Comparison of ENCODE assay signal across 18 cellular contexts in genomic region chr5:150407097-150407720, GRCh38. TPM values are rescaled to one million over a fixed set of nuclear protein-coding genes. Genes with fewer than 3 reads are reported as not detected.
DNase-seq lines count a peak whose midpoint lies in the region; ATAC-seq and TF ChIP-seq lines count a peak whose summit lies in the region.
"Had no signal": no experiment of that assay in that cellular context is flagged by ENCODE, and none has a peak within 500 bp of the region (broad histone marks: within the 10 kb centered on the region; RNA-seq: fewer than 3 reads in every experiment).

No MANE protein-coding gene starts in this region.

- H3K9me3 Mint-ChIP-seq in activated T-cell treated with anti-CD3 and anti-CD28 coated beads, Interleukin-2, amount 50 U/mL, for 72 hours = no peaks in the 10 kb centered on the region
- H3K9me3 Mint-ChIP-seq in effector memory CD8-positive, alpha-beta T cell = no peaks in the 10 kb centered on the region
- no peaks in the 10 kb centered on the region for H3K9me3 Mint-ChIP-seq in osteocyte (ENCODE audit: unreplicated experiment)
- H3K9me3 Mint-ChIP-seq: activated CD4-positive, alpha-beta memory T cell treated with anti-CD3 and anti-CD28 coated beads for 36 hours had no signal

- peak overlapping the region; percentile 76 for H3K27ac Mint-ChIP-seq in activated T-cell treated with anti-CD3 and anti-CD28 coated beads, Interleukin-2, amount 50 U/mL, for 72 hours
- H3K27ac Mint-ChIP-seq in effector memory CD8-positive, alpha-beta T cell = peak overlapping the region; percentile 100
- H3K27ac Mint-ChIP-seq in osteocyte (ENCODE audit: unreplicated experiment) = no peak overlapping the region
- H3K27ac Mint-ChIP-seq: activated CD4-positive, alpha-beta memory T cell treated with anti-CD3 and anti-CD28 coated beads for 36 hours had no signal

- H3K9me3 ChIP-seq in HEK293 (ENCODE audit: control insufficient read depth, insufficient read depth, low read depth, low read length) (no peaks in the 10 kb centered on the region), thymus (ENCODE audit: control insufficient read depth) (no peaks in the 10 kb centered on the region)

- TF ChIP-seq CTCF in HEK293 (tag by site-specific recombination; IDR thresholded peaks at IDR 0.05) (no peak), osteocyte (IDR thresholded peaks at IDR 0.05) (no peak)

- CTCF ChIA-PET in HEK293 (lab: Yijun Ruan, JAX) = interaction anchor here (0.6 kb wide), 1 partner anchor 725 kb away, joined by 3 read pairs; no protein-coding TSS in a partner anchor

- 95% methylated on average over 13 of the region's 13 CpGs for WGBS in thymus

- ATAC-seq in activated T-cell treated with anti-CD3 and anti-CD28 coated beads, Interleukin-2, amount 50 U/mL, for 72 hours (replicated peaks in 1 of 2) = no peak
- ATAC-seq in effector memory CD8-positive, alpha-beta T cell (replicated peaks) = no peak
- ATAC-seq in GM21717 (IDR thresholded peaks at IDR 0.05; ENCODE audit: unreplicated experiment) (no peak), HG02763 (IDR thresholded peaks at IDR 0.05; ENCODE audit: unreplicated experiment) (no peak)
- ATAC-seq: stimulated activated naive CD8-positive, alpha-beta T cell treated with anti-CD3 and anti-CD28 coated beads, Interleukin-15, Interleukin-2, amounts not matched to agents 100 U/mL and 50 U/mL, for 24 hours had no signal

- POLR2A ChIA-PET in HEK293 (lab: Yijun Ruan, JAX) = no interaction called here

- no peaks in the 10 kb centered on the region for H3K27me3 ChIP-seq in thymus (ENCODE audit: control insufficient read depth, insufficient read depth)

- H3K4me1 ChIP-seq in HEK293 (ENCODE audit: control insufficient read depth, insufficient read depth, low read length) = peaks cover 3% of the 10 kb centered on the region; the same call in 1 of the 2 replicates
- no peaks in the 10 kb centered on the region for H3K4me1 ChIP-seq in thymus (ENCODE audit: control insufficient read depth, insufficient read depth, low read length)

- peaks cover 31% of the 10 kb centered on the region for H3K4me1 Mint-ChIP-seq in activated T-cell treated with anti-CD3 and anti-CD28 coated beads, Interleukin-2, amount 50 U/mL, for 72 hours (ENCODE audit: low read depth)
- peaks cover 33 to 36% of the 10 kb centered on the region in 2 donors for H3K4me1 Mint-ChIP-seq in effector memory CD8-positive, alpha-beta T cell (ENCODE audit: low read depth in 2 of 2)
- H3K4me1 Mint-ChIP-seq in osteocyte (ENCODE audit: unreplicated experiment) = peaks cover 5% of the 10 kb centered on the region

- DNase-seq in activated T-cell treated with anti-CD3 and anti-CD28 coated beads, Interleukin-2, amount 50 U/mL, for 72 hours = no peak
- DNase-seq in activated T-cell treated with anti-CD3 and anti-CD28 coated beads, Interleukin-2, amount 50 U/mL, for 1 hour = no peak
- DNase-seq in effector memory CD8-positive, alpha-beta T cell = no peak
- DNase-seq in osteocyte (ENCODE audit: extremely low spot score, unreplicated experiment) = no peak
- DNase-seq: activated CD4-positive, alpha-beta memory T cell treated with anti-CD3 and anti-CD28 coated beads for 36 hours; activated effector memory CD4-positive, alpha-beta T cell treated with Interleukin-2 at 50 U/mL for 16 hours; GF-D8; KBM-7; NCI-H1048; stimulated activated naive CD8-positive, alpha-beta T cell treated with anti-CD3 and anti-CD28 coated beads, Interleukin-15, Interleukin-2, amounts not matched to agents 100 U/mL and 50 U/mL, for 24 hours; SW 1271 had no signal

- no peaks in the 10 kb centered on the region for H3K27me3 Mint-ChIP-seq in activated T-cell treated with anti-CD3 and anti-CD28 coated beads, Interleukin-2, amount 50 U/mL, for 72 hours (ENCODE audit: low read depth)
- H3K27me3 Mint-ChIP-seq in effector memory CD8-positive, alpha-beta T cell = no peaks in the 10 kb centered on the region
- H3K27me3 Mint-ChIP-seq in osteocyte (ENCODE audit: unreplicated experiment) = no peaks in the 10 kb centered on the region
- H3K27me3 Mint-ChIP-seq: activated CD4-positive, alpha-beta memory T cell treated with anti-CD3 and anti-CD28 coated beads for 36 hours had no signal

- peaks cover 0 to 12% of the 10 kb centered on the region in 2 experiments; a peak in 1 of 3 replicates for H3K36me3 ChIP-seq in HEK293 (ENCODE audit: control insufficient read depth in 2 of 2, insufficient read depth in 1 of 2, low read length in 2 of 2)
- peaks cover 38% of the 10 kb centered on the region for H3K36me3 ChIP-seq in thymus (ENCODE audit: control insufficient read depth, insufficient read depth)

- no peak overlapping the region for H3K4me3 ChIP-seq in HEK293 (ENCODE audit: low read depth, low read length)
- H3K4me3 ChIP-seq in thymus (ENCODE audit: low read length) = no peak overlapping the region

- no peak overlapping the region for H3K27ac ChIP-seq in HEK293 (ENCODE audit: extremely low read depth, low read depth, low read length)
- peak overlapping the region; percentile 42 for H3K27ac ChIP-seq in thymus (ENCODE audit: low read depth)
- H3K27ac ChIP-seq: RWPE1 had no signal

- H3K4me3 Mint-ChIP-seq in activated T-cell treated with anti-CD3 and anti-CD28 coated beads, Interleukin-2, amount 50 U/mL, for 72 hours = no peak overlapping the region
- H3K4me3 Mint-ChIP-seq in effector memory CD8-positive, alpha-beta T cell = peak overlapping the region; percentile 98 to 100
- H3K4me3 Mint-ChIP-seq in osteocyte (ENCODE audit: unreplicated experiment) = no peak overlapping the region
- H3K4me3 Mint-ChIP-seq: activated CD4-positive, alpha-beta memory T cell treated with anti-CD3 and anti-CD28 coated beads for 36 hours had no signal

- H3K36me3 Mint-ChIP-seq in activated T-cell treated with anti-CD3 and anti-CD28 coated beads, Interleukin-2, amount 50 U/mL, for 72 hours (ENCODE audit: insufficient read depth in 2 of 2) = peaks cover 1 to 7% of the 10 kb centered on the region in 2 donors
- peaks cover 100% of the 10 kb centered on the region for H3K36me3 Mint-ChIP-seq in effector memory CD8-positive, alpha-beta T cell (ENCODE audit: insufficient read depth)
- no peaks in the 10 kb centered on the region for H3K36me3 Mint-ChIP-seq in osteocyte (ENCODE audit: unreplicated experiment)

TF ChIP-seq in HEK293, 187 proteins besides CTCF, POLR2A, EP300 and RAD21 (continues in another document):
- TF ChIP-seq ATF2 (tag by site-specific recombination; IDR thresholded peaks at IDR 0.05; ENCODE audit: low read depth) (no peak), BCL11A (tag by site-specific recombination; IDR thresholded peaks at IDR 0.05; ENCODE audit: low read depth) (no peak), ZNF645 (tag by site-specific recombination; IDR thresholded peaks at IDR 0.05) (no peak), ZNF2 (tag by site-specific recombination; IDR thresholded peaks at IDR 0.05) (no peak), ZNF416 (tag by site-specific recombination; IDR thresholded peaks at IDR 0.05) (no peak), ZIC2 (tag by site-specific recombination; IDR thresholded peaks at IDR 0.05) (no peak), ZBTB17 (tag by site-specific recombination; IDR thresholded peaks at IDR 0.05) (peak; percentile 69), ZNF341 (tag by site-specific recombination; IDR thresholded peaks at IDR 0.05; ENCODE audit: low read depth) (peak; percentile 70), ZNF311 (tag by site-specific recombination; IDR thresholded peaks at IDR 0.05; ENCODE audit: borderline replicate concordance) (no peak)
- TF ChIP-seq, protein P1, sequence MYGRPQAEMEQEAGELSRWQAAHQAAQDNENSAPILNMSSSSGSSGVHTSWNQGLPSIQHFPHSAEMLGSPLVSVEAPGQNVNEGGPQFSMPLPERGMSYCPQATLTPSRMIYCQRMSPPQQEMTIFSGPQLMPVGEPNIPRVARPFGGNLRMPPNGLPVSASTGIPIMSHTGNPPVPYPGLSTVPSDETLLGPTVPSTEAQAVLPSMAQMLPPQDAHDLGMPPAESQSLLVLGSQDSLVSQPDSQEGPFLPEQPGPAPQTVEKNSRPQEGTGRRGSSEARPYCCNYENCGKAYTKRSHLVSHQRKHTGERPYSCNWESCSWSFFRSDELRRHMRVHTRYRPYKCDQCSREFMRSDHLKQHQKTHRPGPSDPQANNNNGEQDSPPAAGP (tag by site-specific recombination; IDR thresholded peaks at IDR 0.05) = no peak

RNA-seq across cellular contexts. Expression of gene CD74, which starts 5.5 kb away (rescaled TPM):
- total RNA-seq in activated T-cell treated with anti-CD3 and anti-CD28 coated beads, Interleukin-2, amount 50 U/mL, for 72 hours = 100 to 1,000 TPM; 363 to 455 TPM
- 2,730 TPM for polyA plus RNA-seq in thymus
- not detected in 2 replicates for total RNA-seq in osteocyte
- total RNA-seq: chondrocyte had no signal
- polyA plus RNA-seq: neural cell had no signal

RNA-seq across cellular contexts. Expression of gene RPS14, which starts 42.3 kb away (rescaled TPM):
- 1,000 to 10,000 TPM; 2,954 to 3,917 TPM for total RNA-seq in activated T-cell treated with anti-CD3 and anti-CD28 coated beads, Interleukin-2, amount 50 U/mL, for 72 hours
- 4,031 TPM for polyA plus RNA-seq in thymus
- 1,748 and 1,798 TPM in 2 replicates for total RNA-seq in osteocyte

RNA-seq across cellular contexts. Expression of gene TCOF1, which starts 49.7 kb away (rescaled TPM):
- 10 to 100 TPM; 55.5 to 62.3 TPM for total RNA-seq in activated T-cell treated with anti-CD3 and anti-CD28 coated beads, Interleukin-2, amount 50 U/mL, for 72 hours
- polyA plus RNA-seq in thymus = 17.7 TPM
- total RNA-seq in osteocyte = 28.6 and 32.5 TPM in 2 replicates

Comparison
In these comparisons a context has a peak if more than half of its experiments do, and no peak if none do; other contexts are left out.
1. H3K4me3 Mint-ChIP-seq: peak in effector memory CD8-positive, alpha-beta T cell (2 of 2); none in activated T-cell treated with anti-CD3 and anti-CD28 coated beads, Interleukin-2, amount 50 U/mL, for 72 hours (0 of 2) and osteocyte (single experiment).
2. RNA of gene CD74, which starts 5.5 kb away (total RNA-seq): 363 to 455 TPM in activated T-cell treated with anti-CD3 and anti-CD28 coated beads, Interleukin-2, amount 50 U/mL, for 72 hours; not detected in osteocyte; every median in the first group is over 100 times any median in the second.